12 cellular contexts compared by ENCODE assay signal in the genomic region with DNA sequence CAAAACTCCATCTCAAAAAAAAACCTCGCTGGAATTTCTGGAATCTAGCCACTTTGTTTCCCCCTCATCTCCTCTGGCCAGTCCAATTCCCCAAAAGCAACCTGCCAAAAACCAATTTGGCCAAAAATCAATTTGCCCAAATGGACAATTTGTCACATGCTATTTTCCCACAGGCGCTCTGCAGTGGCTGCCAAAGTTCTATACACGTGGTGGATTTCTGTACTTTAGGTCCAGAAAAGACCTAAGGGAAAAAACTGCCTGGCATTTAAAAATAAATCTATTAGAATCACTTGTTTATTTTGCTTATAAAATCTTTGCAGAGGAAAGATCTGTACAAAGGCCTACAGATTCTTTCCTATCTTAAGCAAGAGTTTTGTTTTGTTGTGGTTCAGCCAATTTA.
DNase-seq lines count a peak whose midpoint lies in the region; ATAC-seq, FAIRE-seq and TF ChIP-seq lines count a peak whose summit lies in the region.
"Had no signal": no experiment of that assay in that cellular context is flagged by ENCODE, and none has a peak within 500 bp of the region (broad histone marks: within the 10 kb centered on the region; RNA-seq: fewer than 3 reads in every experiment).

No MANE protein-coding gene starts in this region.

- DNase-seq in A549 (ENCODE audit: low read depth in 1 of 2, low spot score in 1 of 2) (no peak), ascending aorta (ENCODE audit: low spot score in 2 of 2) (no peak), upper lobe of left lung (no peak), NCI-H1048 (lab: John Stamatoyannopoulos, UW) (no peak)
- no peak for DNase-seq in naive thymus-derived CD4-positive, alpha-beta T cell
- no peak for DNase-seq in stimulated activated CD4-positive, alpha-beta T cell treated with anti-CD3 and anti-CD28 coated beads, Interleukin-15, amount 100 ng/mL, for 24 hours
- DNase-seq: erythroblast, GF-D8, NCI-H2029 had no signal

- TF ChIP-seq POLR2A in A549 (IDR thresholded peaks at IDR 0.05; ENCODE audit: low read length) (no peak), upper lobe of left lung (IDR thresholded peaks at IDR 0.05) (no peak)

- TF ChIP-seq EP300 in A549 (IDR thresholded peaks at IDR 0.05) (no peak), upper lobe of left lung (IDR thresholded peaks at IDR 0.05) (no peak)

- H3K4me1 Mint-ChIP-seq in naive thymus-derived CD4-positive, alpha-beta T cell, result peaks cover 27 to 48% (median 42%) of the 10 kb centered on the region in 7 donors

- H3K27ac Mint-ChIP-seq in naive thymus-derived CD4-positive, alpha-beta T cell, result peak overlapping the region; percentile 12 to 93 (median 81)
- H3K27ac Mint-ChIP-seq: memory B cell had no signal

- H3K36me3 Mint-ChIP-seq in naive thymus-derived CD4-positive, alpha-beta T cell, result peaks cover 0 to 25% (median 4%) of the 10 kb centered on the region in 5 donors

- H3K9me3 Mint-ChIP-seq in naive thymus-derived CD4-positive, alpha-beta T cell, result peaks cover 0 to 30% (median 6%) of the 10 kb centered on the region in 11 donors

- ATAC-seq in A549 (no peak), upper lobe of left lung (ENCODE audit: low FRiP score in 2 of 2) (no peak), GM18873 (IDR thresholded peaks at IDR 0.05; ENCODE audit: low FRiP score, unreplicated experiment) (no peak)
- no peak for ATAC-seq in naive thymus-derived CD4-positive, alpha-beta T cell

- peaks cover 0 to 2% (median 0%) of the 10 kb centered on the region in 5 donors for H3K27me3 Mint-ChIP-seq in naive thymus-derived CD4-positive, alpha-beta T cell

- H3K36me3 ChIP-seq in HEK293 (ENCODE audit: control insufficient read depth in 2 of 2, insufficient read depth in 1 of 2, low read length in 2 of 2) (no peaks in the 10 kb centered on the region), ascending aorta (no peaks in the 10 kb centered on the region), upper lobe of left lung (no peaks in the 10 kb centered on the region)
- no peaks in the 10 kb centered on the region for H3K36me3 ChIP-seq in naive thymus-derived CD4-positive, alpha-beta T cell (ENCODE audit: control insufficient read depth in 2 of 3, insufficient read depth in 3 of 3, low read length in 3 of 3)

- TF ChIP-seq CTCF in A549 (IDR thresholded peaks at IDR 0.05), result no peak
- TF ChIP-seq CTCF in HEK293 (tag by site-specific recombination; IDR thresholded peaks at IDR 0.05), result no peak
- no peak for TF ChIP-seq CTCF in ascending aorta (IDR thresholded peaks at IDR 0.05)
- no peak for TF ChIP-seq CTCF in upper lobe of left lung (IDR thresholded peaks at IDR 0.05)

- no peak overlapping the region for H3K4me2 ChIP-seq in A549

- intact Hi-C loops in ascending aorta (cut with DNase I), result no loop called here
- intact Hi-C loops in naive thymus-derived CD4-positive, alpha-beta T cell (cut with micrococcal nuclease), result loop anchor here in 1 of 2 donors (1.0 kb wide), 1 partner anchor 23 kb away; no protein-coding TSS in a partner anchor

- H3K4me3 Mint-ChIP-seq in naive thymus-derived CD4-positive, alpha-beta T cell, result peak overlapping the region; percentile 46 to 77 (median 72)
- H3K4me3 Mint-ChIP-seq: memory B cell had no signal

- no peak for TF ChIP-seq RAD21 in A549 (conservative IDR thresholded peaks at IDR 0.05 in 1 of 2, IDR thresholded peaks at IDR 0.05 in 1 of 2)

- H3K27ac ChIP-seq in A549, result no peak overlapping the region
- H3K27ac ChIP-seq in HEK293 (ENCODE audit: extremely low read depth, low read depth, low read length), result no peak overlapping the region
- peak overlapping the region; percentile 53 to 61 for H3K27ac ChIP-seq in ascending aorta
- H3K27ac ChIP-seq in naive thymus-derived CD4-positive, alpha-beta T cell (ENCODE audit: low read depth, low read length), result no peak overlapping the region
- peak overlapping the region in 1 of 4 donors; percentile 15 for H3K27ac ChIP-seq in upper lobe of left lung

- CTCF ChIA-PET in A549 (lab: Yijun Ruan, JAX), result interaction anchor here (0.6 to 2.0 kb wide), 4 partner anchors 59 to 422 kb away, joined by 3 to 6 read pairs (median 4); no protein-coding TSS in a partner anchor
- CTCF ChIA-PET in HEK293 (lab: Yijun Ruan, JAX), result interaction anchor here (1.3 to 10.0 kb wide), 2 partner anchors 24 to 99 kb away, joined by 4 to 40 read pairs; no protein-coding TSS in a partner anchor
- CTCF ChIA-PET in naive thymus-derived CD4-positive, alpha-beta T cell (lab: Charles Lee), result interaction anchor here (0.6 to 0.8 kb wide), 2 partner anchors 79 to 392 kb away, joined by 3 read pairs; partner anchors contain the start of genes MAP4K1, MRPS12 and SARS2

- FAIRE-seq in A549 (lab: Jason Lieb, UNC), result peak; percentile 36

- POLR2A ChIA-PET in A549 (lab: Yijun Ruan, JAX), result no interaction called here
- POLR2A ChIA-PET in HEK293 (lab: Yijun Ruan, JAX), result no interaction called here
- POLR2A ChIA-PET in naive thymus-derived CD4-positive, alpha-beta T cell (lab: Charles Lee), result interaction anchor here (0.6 to 1.4 kb wide), 4 partner anchors 81 to 314 kb away, joined by 3 to 8 read pairs (median 4); partner anchors contain the start of genes ACTN4 and EIF3K

- WGBS in A549 (ENCODE audit: missing lambda C conversion rate), result 39% methylated on average over 3 of the region's 3 CpGs
- WGBS in upper lobe of left lung, 2 donors, result 59 to 69% methylated on average over 3 of the region's 3 CpGs

- no peak overlapping the region for H3K4me3 ChIP-seq in A549
- no peak overlapping the region for H3K4me3 ChIP-seq in HEK293 (ENCODE audit: low read depth, low read length)
- H3K4me3 ChIP-seq in ascending aorta, result no peak overlapping the region
- H3K4me3 ChIP-seq in naive thymus-derived CD4-positive, alpha-beta T cell (ENCODE audit: low read length), result peak overlapping the region; percentile 9
- no peak overlapping the region for H3K4me3 ChIP-seq in upper lobe of left lung

- H3K9me3 ChIP-seq in A549 (peaks cover 54% of the 10 kb centered on the region), HEK293 (ENCODE audit: control insufficient read depth, insufficient read depth, low read depth, low read length) (no peaks in the 10 kb centered on the region), ascending aorta (peaks cover 0 to 9% of the 10 kb centered on the region in 2 donors), upper lobe of left lung (peaks cover 0 to 17% (median 12%) of the 10 kb centered on the region in 4 donors)
- H3K9me3 ChIP-seq in naive thymus-derived CD4-positive, alpha-beta T cell (ENCODE audit: control insufficient read depth in 2 of 3, low read length in 3 of 3), result peaks cover 0 to 10% (median 0%) of the 10 kb centered on the region in 3 experiments

- H3K4me1 ChIP-seq in A549 (peaks cover under 1% of the 10 kb centered on the region; the same call in 2 of the 3 replicates), HEK293 (ENCODE audit: control insufficient read depth, insufficient read depth, low read length) (0 out of 2 replicates have a peak, but pooled peaks cover 5% of the 10 kb centered on the region), ascending aorta (peaks cover 0 to 18% of the 10 kb centered on the region in 2 donors), upper lobe of left lung (peaks cover 0 to 6% (median 0%) of the 10 kb centered on the region in 4 donors)
- H3K4me1 ChIP-seq in naive thymus-derived CD4-positive, alpha-beta T cell (ENCODE audit: control insufficient read depth in 2 of 2, insufficient read depth in 2 of 2, low read length in 2 of 2), result peaks cover 31 to 34% of the 10 kb centered on the region in 2 donors

- no peaks in the 10 kb centered on the region for H3K27me3 ChIP-seq in ascending aorta
- no peaks in the 10 kb centered on the region for H3K27me3 ChIP-seq in naive thymus-derived CD4-positive, alpha-beta T cell (ENCODE audit: control insufficient read depth in 2 of 2, insufficient read depth in 2 of 2, low read length in 2 of 2)
- no peaks in the 10 kb centered on the region for H3K27me3 ChIP-seq in upper lobe of left lung

TF ChIP-seq in A549, 52 proteins besides CTCF, POLR2A, EP300 and RAD21 (continues in another document):
- TF ChIP-seq JUNB (IDR thresholded peaks at IDR 0.05) (no peak), HOXB5 (CRISPR knock-in tag; IDR thresholded peaks at IDR 0.05) (no peak), HOXB13 (CRISPR knock-in tag; IDR thresholded peaks at IDR 0.05; ENCODE audit: low read depth) (no peak), POLR2AphosphoS2 (conservative IDR thresholded peaks at IDR 0.05; ENCODE audit: low read length) (no peak), HMGXB4 (CRISPR knock-in tag; IDR thresholded peaks at IDR 0.05; ENCODE audit: borderline replicate concordance) (no peak), ZNF302 (CRISPR knock-in tag; IDR thresholded peaks at IDR 0.05) (no peak)

TF ChIP-seq in HEK293, 187 proteins besides CTCF, POLR2A, EP300 and RAD21:
- no peak for TF ChIP-seq ZNF521 (tag by site-specific recombination; IDR thresholded peaks at IDR 0.05)
- no peak for TF ChIP-seq ZNF16 (tag by site-specific recombination; IDR thresholded peaks at IDR 0.05; ENCODE audit: low read depth)
- 0 out of 2 replicates have a peak, but pooled peaks have one; percentile 20 for TF ChIP-seq ZNF658 (tag by site-specific recombination; IDR thresholded peaks at IDR 0.05)
- TF ChIP-seq ZNF777 (tag by site-specific recombination; IDR thresholded peaks at IDR 0.05; ENCODE audit: borderline replicate concordance), result no peak
- TF ChIP-seq ZNF621 (tag by site-specific recombination; IDR thresholded peaks at IDR 0.05), result no peak
- TF ChIP-seq ZBTB48 (tag by site-specific recombination; IDR thresholded peaks at IDR 0.05), result no peak
- no peak for TF ChIP-seq ZNF394 (tag by site-specific recombination; IDR thresholded peaks at IDR 0.05; ENCODE audit: borderline replicate concordance)
- no peak for TF ChIP-seq ZNF266 (tag by site-specific recombination; IDR thresholded peaks at IDR 0.05; ENCODE audit: low read depth)

Comparison
In these comparisons a context has a peak if more than half of its experiments do, and no peak if none do; other contexts are left out.
1. H3K27ac ChIP-seq: peak in ascending aorta (2 of 2); none in A549 (0 of 2), HEK293 (single experiment) and naive thymus-derived CD4-positive, alpha-beta T cell (single experiment).